ENCODE assay signal across 28 cellular contexts in the genomic region with DNA sequence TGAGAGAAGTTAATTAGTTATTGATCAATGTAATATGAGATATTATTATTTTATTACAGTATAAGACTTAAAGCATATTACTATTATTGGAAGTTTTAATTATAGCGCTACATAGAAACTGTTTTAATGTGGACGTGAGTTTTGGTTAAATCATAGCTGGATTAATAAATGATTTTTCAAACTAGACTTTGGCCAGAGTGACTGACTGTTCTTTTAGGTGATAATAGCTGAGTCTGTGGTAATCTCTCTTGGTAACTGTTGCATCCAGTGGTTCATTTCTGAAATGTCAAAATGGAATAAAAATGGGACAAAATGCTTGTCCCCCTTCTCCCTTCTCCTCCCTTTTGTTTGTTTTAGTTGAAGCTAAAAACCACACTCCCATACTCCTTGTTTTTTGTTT.
"Had no signal": no experiment of that assay in that cellular context is flagged by ENCODE, and none has a peak within 500 bp of the region (broad histone marks: within the 10 kb centered on the region; RNA-seq: fewer than 3 reads in every experiment).

No MANE protein-coding gene starts in this region.

- H3K9me3 ChIP-seq: breast epithelium, SJSA1 had no signal

- H3K4me3 Mint-ChIP-seq: activated CD8-positive, alpha-beta T cell treated with anti-CD3 and anti-CD28 coated beads, Interleukin-2, amount 10 ng/mL, durations not matched to agents 7 days and 5 days; WTC11 had no signal

- H3K4me3 ChIP-seq: breast epithelium, SJSA1 had no signal

- ATAC-seq: activated CD8-positive, alpha-beta T cell treated with anti-CD3 and anti-CD28 coated beads, Interleukin-2, amount 10 ng/mL, durations not matched to agents 7 days and 5 days; Panc1; SK-N-SH treated with all-trans-retinoic acid at 6 μM for 48 hours; WTC11 had no signal

- H3K9me3 Mint-ChIP-seq: activated T-helper 2 cell treated with anti-CD3 and anti-CD28 coated beads, Interferon-gamma antibody, Interleukin-2, Interleukin-4, amounts not matched to agents 10 μg/mL and 5 μg/mL and 100 μg/mL, durations not matched to agents 14 hours and 24 hours and 36 hours had no signal

- H3K4me1 ChIP-seq: breast epithelium, SJSA1 had no signal

- DNase-seq: activated CD4-positive, alpha-beta T cell treated with anti-CD3 and anti-CD28 coated beads for 48 hours; activated CD4-positive, alpha-beta T cell treated with anti-CD3 and anti-CD28 coated beads, Interleukin-2, amount 50 U/mL, for 4 hours; activated CD4-positive, CD25-positive, alpha-beta regulatory T cell treated with anti-CD3 and anti-CD28 coated beads, Interleukin-2, amount 50 U/mL, for 72 hours; activated CD8-positive, alpha-beta memory T cell treated with anti-CD3 and anti-CD28 coated beads, Interleukin-2, amount 50 U/mL, for 48 hours; activated CD8-positive, alpha-beta T cell treated with anti-CD3 and anti-CD28 coated beads, Interleukin-2, amount 10 ng/mL, durations not matched to agents 7 days and 5 days; activated gamma-delta T cell treated with Interleukin-2 at 50 U/mL for 16 hours; activated naive CD4-positive, alpha-beta T cell treated with anti-CD3 and anti-CD28 coated beads, Interleukin-2, amount 50 U/mL, for 16 hours; activated T-cell treated with anti-CD3 and anti-CD28 coated beads, Interleukin-2, amount 50 U/mL, for 1 hour; aorta; central memory CD4-positive, alpha-beta T cell; Kasumi-1; KBM-7; NCI-H1105 treated with DMSO at 0.1 percent for 48 hours; NCI-H1436 treated with DMSO at 0.1 percent for 48 hours; NCI-H187; NCI-H2081; NCI-H510A treated with DMSO at 0.1 percent for 48 hours; NCI-H69; NK-92 treated with Interleukin-12 subunit alpha and Interleukin-12 subunit beta, amount 100 ng/mL, for 24 hours; OCI-M1; SHP77; SW 1271 had no signal

- H3K27me3 ChIP-seq: breast epithelium, SJSA1 had no signal

- H3K27ac Mint-ChIP-seq: activated CD8-positive, alpha-beta T cell treated with anti-CD3 and anti-CD28 coated beads, Interleukin-2, amount 10 ng/mL, durations not matched to agents 7 days and 5 days; activated T-helper 2 cell treated with anti-CD3 and anti-CD28 coated beads, Interferon-gamma antibody, Interleukin-2, Interleukin-4, amounts not matched to agents 10 μg/mL and 5 μg/mL and 100 μg/mL, durations not matched to agents 14 hours and 24 hours and 36 hours; WTC11 had no signal

- H3K36me3 ChIP-seq: breast epithelium, SJSA1 had no signal

- H3K27ac ChIP-seq: breast epithelium, SJSA1 had no signal

- H3K4me1 Mint-ChIP-seq: WTC11 had no signal
